ENCODE assay signal across 14 cellular contexts in genomic region chr22:30572840-30573593, GRCh38. TPM values are rescaled to one million over a fixed set of nuclear protein-coding genes. Genes with fewer than 3 reads are reported as not detected.
DNase-seq lines count a peak whose midpoint lies in the region; ATAC-seq and TF ChIP-seq lines count a peak whose summit lies in the region.
"Had no signal": no experiment of that assay in that cellular context is flagged by ENCODE, and none has a peak within 500 bp of the region (broad histone marks: within the 10 kb centered on the region; RNA-seq: fewer than 3 reads in every experiment).

No MANE protein-coding gene starts in this region.

- peak overlapping the region; percentile 72 for H3K4me3 Mint-ChIP-seq in neural crest cell
- H3K4me3 Mint-ChIP-seq: activated CD4-positive, alpha-beta memory T cell treated with anti-CD3 and anti-CD28 coated beads, Interleukin-2, amount 10 ng/mL, durations not matched to agents 7 days and 5 days had no signal

- H3K9me3 Mint-ChIP-seq in neural crest cell: no peaks in the 10 kb centered on the region
- H3K9me3 Mint-ChIP-seq: activated CD4-positive, alpha-beta memory T cell treated with anti-CD3 and anti-CD28 coated beads, Interleukin-2, amount 10 ng/mL, durations not matched to agents 7 days and 5 days had no signal

- H3K27me3 Mint-ChIP-seq in neural crest cell (ENCODE audit: low read depth): peaks cover 18% of the 10 kb centered on the region

- intact Hi-C loops in left cardiac atrium (cut with DNase I): no loop called here

- in situ Hi-C loops in ACHN (cut with HindIII; ENCODE audit: low pct_ligation_motif_present, low pct_unique_long_range_greater_than_20kb, low sequenced_read_pairs): no loop called here

- H3K4me1 Mint-ChIP-seq in neural crest cell: peaks cover 32% of the 10 kb centered on the region
- H3K4me1 Mint-ChIP-seq: activated CD4-positive, alpha-beta memory T cell treated with anti-CD3 and anti-CD28 coated beads, Interleukin-2, amount 10 ng/mL, durations not matched to agents 7 days and 5 days had no signal

- DNase-seq in ACHN (peak; percentile 71), NCI-H69 (lab: John Stamatoyannopoulos, UW) (peak; percentile 31), globus pallidus (ENCODE audit: low spot score) (peak; percentile 84), neural crest cell (ENCODE audit: low read depth, low spot score) (peak; percentile 24), T-helper 2 cell (no peak), left cardiac atrium (no peak), NOMO-1 (lab: John Stamatoyannopoulos, UW; ENCODE audit: unreplicated experiment in 2 of 2) (no peak)
- no peak for DNase-seq in central memory CD4-positive, alpha-beta T cell
- DNase-seq: activated CD4-positive, alpha-beta memory T cell treated with anti-CD3 and anti-CD28 coated beads, Interleukin-2, amount 10 ng/mL, durations not matched to agents 7 days and 5 days; activated gamma-delta T cell treated with Interleukin-2 at 50 U/mL for 16 hours; EL; NCI-H2107; stimulated activated CD4-positive, alpha-beta T cell treated with anti-CD3 and anti-CD28 coated beads, Interleukin-1b, Interleukin-23, amount 100 ng/mL, for 48 hours; T-helper 9 cell had no signal

- H3K27ac Mint-ChIP-seq in neural crest cell (ENCODE audit: unreplicated experiment): no peak overlapping the region
- H3K27ac Mint-ChIP-seq: activated CD4-positive, alpha-beta memory T cell treated with anti-CD3 and anti-CD28 coated beads, Interleukin-2, amount 10 ng/mL, durations not matched to agents 7 days and 5 days had no signal

- ATAC-seq in left cardiac atrium: no peak

- TF ChIP-seq CTCF in neural crest cell (conservative IDR thresholded peaks at IDR 0.05): no peak

- H3K36me3 Mint-ChIP-seq in neural crest cell (ENCODE audit: low read depth): no peaks in the 10 kb centered on the region

RNA-seq across cellular contexts. Expression of gene GAL3ST1, which starts 1.4 kb away (rescaled TPM):
- total RNA-seq in neural crest cell (7.3 and 8.8 TPM in 2 replicates), left cardiac atrium (under 1 TPM; 0.29 to 0.39 TPM)
- total RNA-seq: activated CD4-positive, alpha-beta memory T cell treated with anti-CD3 and anti-CD28 coated beads, Interleukin-2, amount 10 ng/mL, durations not matched to agents 7 days and 5 days had no signal

RNA-seq across cellular contexts. Expression of gene PES1, which starts 18.7 kb away (rescaled TPM):
- 107 and 115 TPM in 2 replicates for total RNA-seq in neural crest cell
- total RNA-seq in left cardiac atrium: 10 to 100 TPM; 23.0 to 38.9 TPM

RNA-seq across cellular contexts. Expression of gene SEC14L6, which starts 26.5 kb away (rescaled TPM):
- total RNA-seq in neural crest cell (3.3 and 3.6 TPM in 2 replicates), left cardiac atrium (under 1 TPM; 0.08 to 0.56 TPM)
- total RNA-seq: activated CD4-positive, alpha-beta memory T cell treated with anti-CD3 and anti-CD28 coated beads, Interleukin-2, amount 10 ng/mL, durations not matched to agents 7 days and 5 days had no signal

RNA-seq across cellular contexts. Expression of gene TCN2, which starts 34.0 kb away (rescaled TPM):
- total RNA-seq in neural crest cell (16.2 and 17.4 TPM in 2 replicates), left cardiac atrium (10 to 100 TPM; 20.9 to 21.3 TPM)

Comparison
In these comparisons a context has a peak if more than half of its experiments do, and no peak if none do; other contexts are left out.
1. DNase-seq: peak in ACHN (single experiment), NCI-H69 (single experiment), globus pallidus (single experiment) and neural crest cell (single experiment); none in T-helper 2 cell (0 of 5), left cardiac atrium (single experiment), NOMO-1 (0 of 2) and central memory CD4-positive, alpha-beta T cell (single experiment).